ENCODE assay signal across 9 cellular contexts in genomic region chr22:41308054-41308453, GRCh38. TPM values are rescaled to one million over a fixed set of nuclear protein-coding genes. Genes with fewer than 3 reads are reported as not detected.
DNase-seq lines count a peak whose midpoint lies in the region; ATAC-seq, FAIRE-seq and TF ChIP-seq lines count a peak whose summit lies in the region.
"Had no signal": no experiment of that assay in that cellular context is flagged by ENCODE, and none has a peak within 500 bp of the region (broad histone marks: within the 10 kb centered on the region; RNA-seq: fewer than 3 reads in every experiment).

No MANE protein-coding gene starts in this region.

- H3K36me3 Mint-ChIP-seq in astrocyte (ENCODE audit: low read depth, unreplicated experiment) (peaks cover 18% of the 10 kb centered on the region), immature natural killer cell (peaks cover 0 to 3% (median 0%) of the 10 kb centered on the region in 3 donors)

- DNase-seq in astrocyte (ENCODE audit: low read depth) (no peak), immature natural killer cell (no peak), smooth muscle cell of the brain vasculature (ENCODE audit: low read depth, low spot score) (peak; percentile 70), HAP-1 (ENCODE audit: low spot score in 2 of 2) (no peak), NCI-H1930 (lab: John Stamatoyannopoulos, UW) (no peak), KG1 (lab: John Stamatoyannopoulos, UW) (no peak)
- DNase-seq: naive thymus-derived CD8-positive, alpha-beta T cell had no signal

- H3K27me3 ChIP-seq in astrocyte (ENCODE audit: insufficient read depth, low read length) (no peaks in the 10 kb centered on the region), HAP-1 (ENCODE audit: low read depth) (no peaks in the 10 kb centered on the region)

- CTCF ChIA-PET in HEK293 (lab: Yijun Ruan, JAX), result interaction anchor here (0.6 kb wide), 2 partner anchors 39 to 105 kb away, joined by 3 to 4 read pairs; no protein-coding TSS in a partner anchor

- peaks cover 70% of the 10 kb centered on the region for H4K20me1 ChIP-seq in astrocyte (ENCODE audit: insufficient read depth, low read length)

- H3K4me2 ChIP-seq in astrocyte (ENCODE audit: low read length), result peak overlapping the region; percentile 4

- no peaks in the 10 kb centered on the region for H3K9me3 Mint-ChIP-seq in astrocyte (ENCODE audit: unreplicated experiment)
- no peaks in the 10 kb centered on the region for H3K9me3 Mint-ChIP-seq in immature natural killer cell
- H3K9me3 Mint-ChIP-seq: naive thymus-derived CD8-positive, alpha-beta T cell had no signal

- H3K4me3 Mint-ChIP-seq in astrocyte (ENCODE audit: unreplicated experiment) (no peak overlapping the region), immature natural killer cell (no peak overlapping the region)

- peaks cover 94% of the 10 kb centered on the region for H3K79me2 ChIP-seq in astrocyte (ENCODE audit: insufficient read depth, low read length)

- in situ Hi-C loops in HAP-1 (cut with MboI; ENCODE audit: low sequenced_read_pairs), result no loop called here

- no peak overlapping the region for H3K9ac ChIP-seq in astrocyte (ENCODE audit: low read length)

- H3K9me3 ChIP-seq in HEK293 (ENCODE audit: control insufficient read depth, insufficient read depth, low read depth, low read length) (no peaks in the 10 kb centered on the region), astrocyte (ENCODE audit: insufficient read depth, low read depth, low read length) (no peaks in the 10 kb centered on the region), HAP-1 (no peaks in the 10 kb centered on the region)

- H3K4me1 ChIP-seq in HEK293 (ENCODE audit: control insufficient read depth, insufficient read depth, low read length), result no peaks in the 10 kb centered on the region; the same call in 1 of the 2 replicates
- H3K4me1 ChIP-seq in astrocyte (ENCODE audit: insufficient read depth, low read length), result peaks cover 18% of the 10 kb centered on the region
- peaks cover 8% of the 10 kb centered on the region for H3K4me1 ChIP-seq in HAP-1

- H3K27ac Mint-ChIP-seq in astrocyte (ENCODE audit: unreplicated experiment) (peak overlapping the region; percentile 34), immature natural killer cell (peak overlapping the region in 4 of 6 donors; percentile 2 to 62 (median 30))

- POLR2A ChIA-PET in HEK293 (lab: Yijun Ruan, JAX), result interaction anchor here (0.6 to 2.7 kb wide), 3 partner anchors 22 to 73 kb away, joined by 3 to 13 read pairs (median 3); partner anchors contain the start of gene RANGAP1

- H3K27me3 Mint-ChIP-seq in astrocyte (ENCODE audit: low read depth, unreplicated experiment) (no peaks in the 10 kb centered on the region), immature natural killer cell (ENCODE audit: low read depth in 3 of 3) (peaks cover 0 to 1% (median 0%) of the 10 kb centered on the region in 3 donors)
- H3K27me3 Mint-ChIP-seq: naive thymus-derived CD8-positive, alpha-beta T cell had no signal

- H3K27ac ChIP-seq in HEK293 (ENCODE audit: extremely low read depth, low read depth, low read length) (no peak overlapping the region), astrocyte (ENCODE audit: low read depth, low read length) (peak overlapping the region; percentile 28)

- H3K4me3 ChIP-seq in HEK293 (ENCODE audit: low read depth, low read length), result no peak overlapping the region
- no peak overlapping the region for H3K4me3 ChIP-seq in astrocyte (ENCODE audit: insufficient read depth, low read depth, low read length)
- H3K4me3 ChIP-seq in HAP-1, result no peak overlapping the region

- no peak for FAIRE-seq in astrocyte (lab: Jason Lieb, UNC)

- H3K4me1 Mint-ChIP-seq in astrocyte (ENCODE audit: low read depth, unreplicated experiment) (peaks cover 29% of the 10 kb centered on the region), immature natural killer cell (peaks cover 30 to 52% of the 10 kb centered on the region in 2 donors)

- no peak for ATAC-seq in HG03571 (IDR thresholded peaks at IDR 0.05; ENCODE audit: unreplicated experiment)
- ATAC-seq: naive thymus-derived CD8-positive, alpha-beta T cell had no signal

- H3K36me3 ChIP-seq in HEK293 (ENCODE audit: control insufficient read depth in 2 of 2, insufficient read depth in 1 of 2, low read length in 2 of 2) (peaks cover 0 to 19% of the 10 kb centered on the region in 2 experiments; a peak in 2 of 3 replicates), astrocyte (ENCODE audit: insufficient read depth, low read length) (no peaks in the 10 kb centered on the region), HAP-1 (replicated peaks) (peaks cover 9% of the 10 kb centered on the region)

- TF ChIP-seq CTCF in HEK293 (tag by site-specific recombination; IDR thresholded peaks at IDR 0.05) (no peak), astrocyte (IDR thresholded peaks at IDR 0.05; ENCODE audit: insufficient read depth, low read depth, low read length) (no peak)

- no peak overlapping the region for H2AFZ ChIP-seq in astrocyte (ENCODE audit: low read depth, low read length)

TF ChIP-seq in HEK293, 187 proteins besides CTCF, POLR2A, EP300 and RAD21:
- peak; percentile 30; the same call in 1 of the 2 replicates for TF ChIP-seq ZIC2 (tag by site-specific recombination; IDR thresholded peaks at IDR 0.05)
- TF ChIP-seq GLIS2 (tag by site-specific recombination; IDR thresholded peaks at IDR 0.05), result no peak

RNA-seq across cellular contexts. Expression of gene ZC3H7B, which starts 6.7 kb away (rescaled TPM):
- 66.6 and 66.7 TPM in 2 replicates for total RNA-seq in astrocyte
- 1 to 10 TPM in 1 of 3 donors, under 1 TPM in 1, not detected in 1; 0.33 to 2.4 TPM for polyA plus RNA-seq in immature natural killer cell

RNA-seq across cellular contexts. Expression of gene RANGAP1, which starts 22.1 kb away (rescaled TPM):
- 68.4 and 77.8 TPM in 2 replicates for total RNA-seq in astrocyte
- polyA plus RNA-seq in immature natural killer cell, result 10 to 100 TPM; 10.4 to 29.9 (median 15.6) TPM
